In the genomic region with DNA sequence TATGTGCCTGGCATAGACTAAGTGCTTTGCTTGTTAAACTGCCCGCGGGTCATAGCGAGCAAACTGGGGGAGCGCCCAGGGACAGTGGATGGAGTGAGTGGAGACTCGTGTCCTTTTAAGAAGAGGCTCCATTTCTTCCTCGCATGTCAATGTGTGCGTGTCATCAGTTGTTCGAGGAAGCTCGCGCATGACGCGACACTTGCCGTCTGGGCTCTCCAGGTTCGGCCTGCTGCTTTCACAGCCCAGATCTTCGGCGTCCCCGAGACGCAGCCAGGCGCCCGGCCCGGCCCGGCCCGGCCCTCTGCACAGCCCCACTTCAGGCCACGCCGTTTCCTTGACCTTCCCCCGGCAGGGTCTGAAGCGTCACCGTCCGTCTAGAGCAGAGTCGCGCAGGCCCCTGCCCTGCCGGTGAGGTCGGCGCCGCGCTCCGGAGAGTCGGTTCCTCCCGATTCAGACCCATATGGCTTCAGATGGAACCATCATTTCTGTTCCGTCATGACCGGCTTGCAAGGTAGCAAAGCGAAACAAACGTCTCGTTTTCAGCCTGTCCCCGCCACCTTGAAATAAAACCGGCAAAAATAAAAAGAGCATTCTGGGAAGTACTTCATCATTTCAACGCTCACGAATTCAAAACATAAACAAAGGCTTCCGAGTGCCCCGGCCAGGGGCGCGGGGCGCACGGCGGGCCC, we compare ENCODE assay signal across 9 cellular contexts. TPM values are rescaled to one million over a fixed set of nuclear protein-coding genes. Genes with fewer than 3 reads are reported as not detected.
DNase-seq lines count a peak whose midpoint lies in the region; ATAC-seq and TF ChIP-seq lines count a peak whose summit lies in the region.
"Had no signal": no experiment of that assay in that cellular context is flagged by ENCODE, and none has a peak within 500 bp of the region (broad histone marks: within the 10 kb centered on the region; RNA-seq: fewer than 3 reads in every experiment).

No MANE protein-coding gene starts in this region.

- H3K4me3 ChIP-seq in adipocyte (ENCODE audit: low read length) (peak overlapping the region; percentile 88), heart left ventricle (peak overlapping the region; percentile 39 to 78 (median 64)), osteoblast (ENCODE audit: insufficient read depth, low read length) (peak overlapping the region; percentile 76)

- H4K20me1 ChIP-seq in osteoblast (ENCODE audit: insufficient read depth, low read length) = no peaks in the 10 kb centered on the region

- intact Hi-C loops in heart left ventricle (cut with DNase I) = loop anchor here in 2 of 10 donors (5.0 kb wide), 2 partner anchors 47 to 103 kb away; no protein-coding TSS in a partner anchor

- DNase-seq in NCI-H2081 (lab: John Stamatoyannopoulos, UW) (peak; percentile 26 to 37), NCI-H2081 treated with DMSO at 0.1 percent for 48 hours (lab: John Stamatoyannopoulos, UW) (no peak), adipocyte (ENCODE audit: low read depth) (peak; percentile 87), heart left ventricle (peak; percentile 46 to 79 (median 61)), osteoblast (ENCODE audit: insufficient read length, low spot score, missing footprints) (no peak), HuH-7.5 (ENCODE audit: low spot score) (no peak)
- no peak for DNase-seq in effector CD8-positive, alpha-beta T cell (lab: John Stamatoyannopoulos, UW)

- peaks cover 61% of the 10 kb centered on the region for H3K27me3 Mint-ChIP-seq in IgD-negative memory B cell

- H3K79me2 ChIP-seq in osteoblast (ENCODE audit: insufficient read depth, low read length) = no peaks in the 10 kb centered on the region

- peak overlapping the region; percentile 84 for H3K9ac ChIP-seq in adipocyte (ENCODE audit: low read length)

- peaks cover 0 to 2% (median under 1%) of the 10 kb centered on the region in 3 donors for H3K9me3 Mint-ChIP-seq in IgD-negative memory B cell

- H3K4me3 Mint-ChIP-seq in IgD-negative memory B cell = peak overlapping the region; percentile 88 to 95 (median 92)

- peaks cover 6% of the 10 kb centered on the region for H3K9me3 ChIP-seq in adipocyte (ENCODE audit: control insufficient read depth, low read length)
- H3K9me3 ChIP-seq in heart left ventricle = peaks cover 0 to 6% (median 0%) of the 10 kb centered on the region in 12 donors
- no peaks in the 10 kb centered on the region for H3K9me3 ChIP-seq in osteoblast (ENCODE audit: low read depth, low read length)

- peak overlapping the region; percentile 76 for H2AFZ ChIP-seq in osteoblast (ENCODE audit: low read length)

- WGBS in heart left ventricle, 4 donors = 1 to 3% (median 2%) methylated on average over 38 to 55 of the region's 55 CpGs

- TF ChIP-seq POLR2A in heart left ventricle (IDR thresholded peaks at IDR 0.05) = no peak

- peaks cover 1% of the 10 kb centered on the region for H3K36me3 Mint-ChIP-seq in IgD-negative memory B cell

- H3K36me3 ChIP-seq in adipocyte (ENCODE audit: control insufficient read depth, insufficient read depth, low read length, severe bottlenecking) (no peaks in the 10 kb centered on the region), heart left ventricle (no peaks in the 10 kb centered on the region), osteoblast (ENCODE audit: insufficient read depth, low read length) (no peaks in the 10 kb centered on the region)

- H3K4me1 ChIP-seq in adipocyte (ENCODE audit: control insufficient read depth, insufficient read depth, low read length) = peaks cover 37% of the 10 kb centered on the region
- H3K4me1 ChIP-seq in heart left ventricle = peaks cover 0 to 22% (median 9%) of the 10 kb centered on the region in 12 donors
- peaks cover 4% of the 10 kb centered on the region for H3K4me1 ChIP-seq in osteoblast (ENCODE audit: insufficient read depth, low read length)

- peak overlapping the region; percentile 20 to 88 (median 78) for H3K27ac ChIP-seq in heart left ventricle
- H3K27ac ChIP-seq in osteoblast (ENCODE audit: low read depth, low read length) = no peak overlapping the region
- H3K27ac ChIP-seq: C4-2B had no signal

- ATAC-seq in heart left ventricle = peak in 3 of 4 donors; percentile 69 to 78 (median 70)

- TF ChIP-seq CTCF in heart left ventricle (IDR thresholded peaks at IDR 0.05) (no peak), osteoblast (IDR thresholded peaks at IDR 0.05; ENCODE audit: extremely low read depth, low read depth, low read length) (no peak)

- H3K4me2 ChIP-seq in osteoblast (ENCODE audit: insufficient read depth, low read length) = peak overlapping the region; percentile 85

- H3K27me3 ChIP-seq in adipocyte (replicated peaks; ENCODE audit: control insufficient read depth, insufficient read depth, low read length) (peaks cover 32% of the 10 kb centered on the region), heart left ventricle (peaks cover 0 to 68% (median 5%) of the 10 kb centered on the region in 9 donors), osteoblast (ENCODE audit: insufficient read depth, low read length) (peaks cover 70% of the 10 kb centered on the region)

- H3K27ac Mint-ChIP-seq in IgD-negative memory B cell = peak overlapping the region in 1 of 3 donors; percentile 36

- peaks cover 12 to 16% (median 13%) of the 10 kb centered on the region in 3 donors for H3K4me1 Mint-ChIP-seq in IgD-negative memory B cell

RNA-seq across cellular contexts. Expression of a gene that starts 0.6 kb away (rescaled TPM):
- polyA plus RNA-seq in IgD-negative memory B cell = 15.5 TPM
- total RNA-seq in heart left ventricle = 10 to 100 TPM; 34.3 to 60.9 (median 38.8) TPM
- polyA plus RNA-seq in heart left ventricle = 10 to 100 TPM; 16.6 to 31.1 TPM
- total RNA-seq in osteoblast = 27.5 and 34.8 TPM in 2 replicates

Comparison
In these comparisons a context has a peak if more than half of its experiments do, and no peak if none do; other contexts are left out.
1. DNase-seq: peak in NCI-H2081 (2 of 2), adipocyte (single experiment) and heart left ventricle (5 of 5); none in NCI-H2081 treated with DMSO at 0.1 percent for 48 hours (single experiment), osteoblast (single experiment), effector CD8-positive, alpha-beta T cell (single experiment) and HuH-7.5 (single experiment).
2. Peak in every context shown above with its lines, with median percentiles within 50 percentile points of each other: H3K4me3 ChIP-seq.